Comparison of ENCODE assay signal across 9 cellular contexts in genomic region chr16:30032083-30032819, GRCh38. TPM values are rescaled to one million over a fixed set of nuclear protein-coding genes. Genes with fewer than 3 reads are reported as not detected.
DNase-seq lines count a peak whose midpoint lies in the region; ATAC-seq, FAIRE-seq and TF ChIP-seq lines count a peak whose summit lies in the region.
"Had no signal": no experiment of that assay in that cellular context is flagged by ENCODE, and none has a peak within 500 bp of the region (broad histone marks: within the 10 kb centered on the region; RNA-seq: fewer than 3 reads in every experiment).

No MANE protein-coding gene starts in this region.

- BruUV-seq in Caco-2 (replicated peaks; lab: Mats Ljungman, UMichigan), result no TSS peak
- no TSS peak for BruUV-seq in endothelial cell of umbilical vein (replicated peaks; lab: Mats Ljungman, UMichigan)

- TF ChIP-seq POLR2A in endothelial cell of umbilical vein (IDR thresholded peaks at IDR 0.05; ENCODE audit: low read depth, low read length), result no peak

- DNase-seq in Caco-2 (peak; percentile 68 to 72), NT2/D1 (ENCODE audit: low read depth, low spot score) (peak; percentile 88), endothelial cell of umbilical vein (ENCODE audit: low read depth, low spot score) (peak; percentile 56), natural killer cell (peak; percentile 41), urothelium cell line (ENCODE audit: low spot score) (peak; percentile 63)
- peak; percentile 84 for DNase-seq in activated CD8-positive, alpha-beta memory T cell treated with anti-CD3 and anti-CD28 coated beads for 24 hours

- peaks cover 7% of the 10 kb centered on the region for H3K4me1 Mint-ChIP-seq in Caco-2 (ENCODE audit: low read depth, unreplicated experiment)
- H3K4me1 Mint-ChIP-seq in natural killer cell, result peaks cover 0 to 22% of the 10 kb centered on the region in 2 donors

- POLR2A ChIA-PET in Caco-2 (lab: Charles Lee) (interaction anchor here (0.7 kb wide), 1 partner anchor 88 kb away, joined by 16 read pairs; no protein-coding TSS in a partner anchor), endothelial cell of umbilical vein (lab: Charles Lee) (interaction anchor here (0.7 kb wide), 1 partner anchor 33 kb away, joined by 3 read pairs; the partner anchor contains the start of gene ALDOA)

- no peak overlapping the region for H3K4me2 ChIP-seq in endothelial cell of umbilical vein (ENCODE audit: insufficient read depth, low read length)

- H3K4me1 ChIP-seq in Caco-2 (no peaks in the 10 kb centered on the region), HUES48 (ENCODE audit: control insufficient read depth, insufficient read depth, low read length) (peaks cover 22% of the 10 kb centered on the region), NT2/D1 (ENCODE audit: insufficient read depth, insufficient read length) (peaks cover 14% of the 10 kb centered on the region), endothelial cell of umbilical vein (ENCODE audit: control insufficient read depth, extremely low read depth, insufficient read depth, low read length) (no peaks in the 10 kb centered on the region)

- H3K27me3 ChIP-seq in Caco-2 (replicated peaks; ENCODE audit: control insufficient read depth, insufficient read depth, low read length), result no peaks in the 10 kb centered on the region; the same call in 1 of the 2 replicates
- H3K27me3 ChIP-seq in HUES48 (ENCODE audit: control insufficient read depth, insufficient read depth, low read length), result peaks cover 24% of the 10 kb centered on the region
- H3K27me3 ChIP-seq in NT2/D1 (ENCODE audit: insufficient read depth, insufficient read length), result peaks cover 18% of the 10 kb centered on the region
- peaks cover 19 to 20% of the 10 kb centered on the region in 2 experiments for H3K27me3 ChIP-seq in endothelial cell of umbilical vein (ENCODE audit: control insufficient read depth in 2 of 2, insufficient read depth in 2 of 2, low read length in 2 of 2)

- H2AFZ ChIP-seq in endothelial cell of umbilical vein (ENCODE audit: low read depth, low read length), result no peak overlapping the region

- H3K9me1 ChIP-seq in endothelial cell of umbilical vein (replicated peaks; ENCODE audit: control insufficient read depth, extremely low read depth, insufficient read depth, low read length), result no peaks in the 10 kb centered on the region

- H3K4me3 Mint-ChIP-seq in Caco-2 (ENCODE audit: unreplicated experiment), result no peak overlapping the region
- peak overlapping the region; percentile 50 for H3K4me3 Mint-ChIP-seq in natural killer cell
- H3K4me3 Mint-ChIP-seq: T-helper 1 cell treated with Interleukin-12 subunit alpha and Interleukin-12 subunit beta and Interleukin-4 antibody, amounts not matched to agents 30 μg/mL and 1 μg/mL, for 36 hours had no signal

- no peak overlapping the region for H3K4me3 ChIP-seq in Caco-2 (ENCODE audit: low read depth, low read length)
- H3K4me3 ChIP-seq in HUES48 (ENCODE audit: low read depth, low read length), result 0 out of 2 replicates have a peak overlapping the region, but pooled peaks have one; percentile 67
- H3K4me3 ChIP-seq in NT2/D1 (ENCODE audit: insufficient read length, low read depth), result no peak overlapping the region
- no peak overlapping the region for H3K4me3 ChIP-seq in endothelial cell of umbilical vein (replicated peaks in 1 of 3; ENCODE audit: insufficient read depth in 1 of 3, low read depth in 1 of 3, low read length in 3 of 3)

- peaks cover 12% of the 10 kb centered on the region for H3K27me3 Mint-ChIP-seq in Caco-2 (ENCODE audit: insufficient read depth, unreplicated experiment)
- H3K27me3 Mint-ChIP-seq in natural killer cell (ENCODE audit: low read depth in 2 of 2), result peaks cover 24 to 30% of the 10 kb centered on the region in 2 donors

- H3K27ac Mint-ChIP-seq in Caco-2 (ENCODE audit: unreplicated experiment), result no peak overlapping the region
- no peak overlapping the region for H3K27ac Mint-ChIP-seq in natural killer cell
- H3K27ac Mint-ChIP-seq: T-helper 1 cell treated with Interleukin-12 subunit alpha and Interleukin-12 subunit beta and Interleukin-4 antibody, amounts not matched to agents 30 μg/mL and 1 μg/mL, for 36 hours had no signal

- FAIRE-seq in endothelial cell of umbilical vein (lab: Jason Lieb, UNC), result peak; percentile 93
- FAIRE-seq in urothelium cell line (lab: Jason Lieb, UNC), result no peak

- intact Hi-C loops in Caco-2 (cut with micrococcal nuclease; ENCODE audit: unreplicated experiment) (no loop called here), endothelial cell of umbilical vein (cut with micrococcal nuclease) (loop anchor here (1.0 to 2.0 kb wide), 2 partner anchors 23 to 332 kb away; no protein-coding TSS in a partner anchor), natural killer cell (cut with micrococcal nuclease) (no loop called here)

- H3K9me3 Mint-ChIP-seq in Caco-2 (ENCODE audit: unreplicated experiment) (no peaks in the 10 kb centered on the region), natural killer cell (no peaks in the 10 kb centered on the region)
- H3K9me3 Mint-ChIP-seq: T-helper 1 cell treated with Interleukin-12 subunit alpha and Interleukin-12 subunit beta and Interleukin-4 antibody, amounts not matched to agents 30 μg/mL and 1 μg/mL, for 36 hours had no signal

- no peaks in the 10 kb centered on the region for H4K20me1 ChIP-seq in endothelial cell of umbilical vein (replicated peaks; ENCODE audit: control insufficient read depth, extremely low read depth, insufficient read depth, low read length)

- H3K36me3 Mint-ChIP-seq in Caco-2 (ENCODE audit: insufficient read depth, unreplicated experiment) (no peaks in the 10 kb centered on the region), natural killer cell (no peaks in the 10 kb centered on the region)

- H3K9ac ChIP-seq in HUES48 (ENCODE audit: low read depth, low read length) (no peak overlapping the region), NT2/D1 (ENCODE audit: insufficient read length, low read depth) (peak overlapping the region; percentile 17), endothelial cell of umbilical vein (replicated peaks; ENCODE audit: extremely low read depth, insufficient read depth, low read length) (no peak overlapping the region)

- ATAC-seq in natural killer cell (peak; percentile 66 to 69 (median 67)), GM21825 (IDR thresholded peaks at IDR 0.05; ENCODE audit: unreplicated experiment) (no peak)

- H3K79me2 ChIP-seq in endothelial cell of umbilical vein (ENCODE audit: control insufficient read depth, insufficient read depth, low read length), result no peaks in the 10 kb centered on the region

- H3K36me3 ChIP-seq in Caco-2 (ENCODE audit: control insufficient read depth, insufficient read depth, low read length), result no peaks in the 10 kb centered on the region
- H3K36me3 ChIP-seq in HUES48 (ENCODE audit: control insufficient read depth, insufficient read depth, low read length), result no peaks in the 10 kb centered on the region
- H3K36me3 ChIP-seq in NT2/D1 (ENCODE audit: insufficient read depth, insufficient read length, low read length), result no peaks in the 10 kb centered on the region
- H3K36me3 ChIP-seq in endothelial cell of umbilical vein (ENCODE audit: control insufficient read depth in 2 of 2, extremely low read depth in 1 of 2, insufficient read depth in 2 of 2, low read length in 2 of 2), result no peaks in the 10 kb centered on the region

- CTCF ChIA-PET in Caco-2 (lab: Charles Lee), result interaction anchor here (0.5 to 1.9 kb wide), 15 partner anchors 9 to 339 kb away, joined by 3 to 9 read pairs (median 3); partner anchors contain the start of genes KCTD13, KIF22, PAGR1 and TAOK2
- CTCF ChIA-PET in endothelial cell of umbilical vein (lab: Charles Lee), result interaction anchor here (0.5 to 3.1 kb wide), 46 partner anchors 8 to 566 kb away, joined by 3 to 79 read pairs (median 3); partner anchors contain the start of genes ASPHD1, C16orf92, PAGR1 and TAOK2

- H3K27ac ChIP-seq in HUES48 (ENCODE audit: low read depth, low read length) (no peak overlapping the region), endothelial cell of umbilical vein (ENCODE audit: insufficient read depth, low read depth, low read length) (no peak overlapping the region)

- TF ChIP-seq CTCF in Caco-2 (IDR thresholded peaks at IDR 0.05; ENCODE audit: insufficient read depth in 1 of 2, low read depth in 1 of 2, low read length in 1 of 2, severe bottlenecking in 1 of 2, unreplicated experiment in 1 of 2), result peak; percentile 70 to 85
- peak; percentile 75 to 80 for TF ChIP-seq CTCF in endothelial cell of umbilical vein (IDR thresholded peaks at IDR 0.05; ENCODE audit: extremely low read depth in 1 of 2, insufficient read depth in 1 of 2, low read depth in 1 of 2, low read length in 2 of 2)
- TF ChIP-seq CTCF in natural killer cell (IDR thresholded peaks at IDR 0.05), result peak; percentile 67

- dilution Hi-C loops in endothelial cell of umbilical vein (cut with MboI; ENCODE audit: extremely low pct_ligation_motif_present, low sequenced_read_pairs), result no loop called here

- H3K9me3 ChIP-seq in Caco-2, result no peaks in the 10 kb centered on the region
- H3K9me3 ChIP-seq in HUES48 (ENCODE audit: control insufficient read depth, insufficient read depth, low read length), result no peaks in the 10 kb centered on the region
- H3K9me3 ChIP-seq in NT2/D1 (ENCODE audit: insufficient read depth, low read length), result no peaks in the 10 kb centered on the region
- no peaks in the 10 kb centered on the region for H3K9me3 ChIP-seq in endothelial cell of umbilical vein (replicated peaks; ENCODE audit: control insufficient read depth, insufficient read depth, low read length)

RNA-seq across cellular contexts. Expression of gene TLCD3B, which starts 1.2 kb away (rescaled TPM):
- 0.48 and 0.60 TPM in 2 replicates for total RNA-seq in Caco-2 (2022)
- total RNA-seq in endothelial cell of umbilical vein, result 0.86 and 0.99 TPM in 2 replicates
- 0.37 and 0.59 TPM in 2 replicates for polyA plus RNA-seq in endothelial cell of umbilical vein
- polyA plus RNA-seq in endothelial cell of umbilical vein (2011; cell fraction: cytosol; rRNA removed), result 0.08 and 0.25 TPM in 2 replicates
- 1.4 and 1.7 TPM in 2 replicates for polyA plus RNA-seq in endothelial cell of umbilical vein (2011; cell fraction: nucleus; rRNA removed)
- 0.36 and 0.48 TPM in 2 replicates for polyA plus RNA-seq in endothelial cell of umbilical vein (2012)
- polyA minus RNA-seq in endothelial cell of umbilical vein, result 0.76 TPM in 1 of 2 replicates, not detected in the other
- not detected for polyA minus RNA-seq in endothelial cell of umbilical vein (2011; cell fraction: cytosol; rRNA and poly(A)+ RNA removed)
- polyA minus RNA-seq in endothelial cell of umbilical vein (2011; cell fraction: nucleus; rRNA and poly(A)+ RNA removed), result 0.43 TPM in 1 of 2 replicates, not detected in the other
- 1 to 10 TPM in 2 of 3 donors, under 1 TPM in 1; 0.88 to 2.0 (median 1.7) TPM for total RNA-seq in natural killer cell

RNA-seq across cellular contexts. Expression of gene C16orf92, which starts 9.3 kb away (rescaled TPM):
- total RNA-seq in Caco-2 (2022), result not detected in 2 replicates
- total RNA-seq in endothelial cell of umbilical vein, result not detected in 2 replicates
- polyA plus RNA-seq in endothelial cell of umbilical vein, result not detected in 2 replicates
- polyA plus RNA-seq in endothelial cell of umbilical vein (2011; cell fraction: cytosol; rRNA removed), result not detected in 2 replicates
- polyA plus RNA-seq in endothelial cell of umbilical vein (2011; cell fraction: nucleus; rRNA removed), result not detected in 2 replicates
- not detected in 2 replicates for polyA plus RNA-seq in endothelial cell of umbilical vein (2012)
- not detected in 2 replicates for polyA minus RNA-seq in endothelial cell of umbilical vein
- polyA minus RNA-seq in endothelial cell of umbilical vein (2011; cell fraction: cytosol; rRNA and poly(A)+ RNA removed), result not detected
- polyA minus RNA-seq in endothelial cell of umbilical vein (2011; cell fraction: nucleus; rRNA and poly(A)+ RNA removed), result not detected in 2 replicates
- not detected for total RNA-seq in natural killer cell

RNA-seq across cellular contexts. Expression of gene DOC2A, which starts 21.4 kb away (rescaled TPM):
- total RNA-seq in Caco-2 (2022) (3.5 and 4.5 TPM in 2 replicates), endothelial cell of umbilical vein (0.58 and 0.60 TPM in 2 replicates), natural killer cell (not detected)
- polyA plus RNA-seq in endothelial cell of umbilical vein, result 0.63 and 1.1 TPM in 2 replicates
- 0.12 and 0.28 TPM in 2 replicates for polyA plus RNA-seq in endothelial cell of umbilical vein (2011; cell fraction: cytosol; rRNA removed)
- 4.5 and 4.6 TPM in 2 replicates for polyA plus RNA-seq in endothelial cell of umbilical vein (2011; cell fraction: nucleus; rRNA removed)
- 0.46 TPM in 1 of 2 replicates, not detected in the other for polyA plus RNA-seq in endothelial cell of umbilical vein (2012)
- polyA minus RNA-seq in endothelial cell of umbilical vein, result 0.25 and 0.34 TPM in 2 replicates
- polyA minus RNA-seq in endothelial cell of umbilical vein (2011; cell fraction: cytosol; rRNA and poly(A)+ RNA removed), result not detected
- polyA minus RNA-seq in endothelial cell of umbilical vein (2011; cell fraction: nucleus; rRNA and poly(A)+ RNA removed), result 0.82 TPM in 2 replicates

RNA-seq across cellular contexts. Expression of gene ALDOA, which starts 33.3 kb away (rescaled TPM):
- total RNA-seq in Caco-2 (2022), result 675 and 802 TPM in 2 replicates
- total RNA-seq in endothelial cell of umbilical vein, result 1,029 and 1,114 TPM in 2 replicates
- 871 and 972 TPM in 2 replicates for polyA plus RNA-seq in endothelial cell of umbilical vein
- 870 and 886 TPM in 2 replicates for polyA plus RNA-seq in endothelial cell of umbilical vein (2011; cell fraction: cytosol; rRNA removed)
- polyA plus RNA-seq in endothelial cell of umbilical vein (2011; cell fraction: nucleus; rRNA removed), result 402 and 418 TPM in 2 replicates
- polyA plus RNA-seq in endothelial cell of umbilical vein (2012), result 1,061 and 1,110 TPM in 2 replicates
- 655 and 717 TPM in 2 replicates for polyA minus RNA-seq in endothelial cell of umbilical vein
- 1,084 TPM for polyA minus RNA-seq in endothelial cell of umbilical vein (2011; cell fraction: cytosol; rRNA and poly(A)+ RNA removed)
- 126 and 162 TPM in 2 replicates for polyA minus RNA-seq in endothelial cell of umbilical vein (2011; cell fraction: nucleus; rRNA and poly(A)+ RNA removed)
- 100 to 1,000 TPM; 412 to 544 (median 490) TPM for total RNA-seq in natural killer cell

RNA-seq across cellular contexts. Expression of gene INO80E, which starts 36.2 kb away (rescaled TPM):
- total RNA-seq in Caco-2 (2022) (58.6 and 58.8 TPM in 2 replicates), endothelial cell of umbilical vein (76.4 and 84.1 TPM in 2 replicates), natural killer cell (100 to 1,000 TPM in 1 of 3 donors, 10 to 100 TPM in 2; 75.0 to 107 (median 99.5) TPM)
- 41.7 and 42.7 TPM in 2 replicates for polyA plus RNA-seq in endothelial cell of umbilical vein
- 41.6 and 53.4 TPM in 2 replicates for polyA plus RNA-seq in endothelial cell of umbilical vein (2011; cell fraction: cytosol; rRNA removed)
- 53.2 and 82.2 TPM in 2 replicates for polyA plus RNA-seq in endothelial cell of umbilical vein (2011; cell fraction: nucleus; rRNA removed)
- 48.9 and 55.5 TPM in 2 replicates for polyA plus RNA-seq in endothelial cell of umbilical vein (2012)
- 15.1 and 15.5 TPM in 2 replicates for polyA minus RNA-seq in endothelial cell of umbilical vein
- 23.2 TPM for polyA minus RNA-seq in endothelial cell of umbilical vein (2011; cell fraction: cytosol; rRNA and poly(A)+ RNA removed)
- 5.2 and 13.4 TPM in 2 replicates for polyA minus RNA-seq in endothelial cell of umbilical vein (2011; cell fraction: nucleus; rRNA and poly(A)+ RNA removed)
